Comparison of ENCODE assay signal across 9 cellular contexts in the genomic region with DNA sequence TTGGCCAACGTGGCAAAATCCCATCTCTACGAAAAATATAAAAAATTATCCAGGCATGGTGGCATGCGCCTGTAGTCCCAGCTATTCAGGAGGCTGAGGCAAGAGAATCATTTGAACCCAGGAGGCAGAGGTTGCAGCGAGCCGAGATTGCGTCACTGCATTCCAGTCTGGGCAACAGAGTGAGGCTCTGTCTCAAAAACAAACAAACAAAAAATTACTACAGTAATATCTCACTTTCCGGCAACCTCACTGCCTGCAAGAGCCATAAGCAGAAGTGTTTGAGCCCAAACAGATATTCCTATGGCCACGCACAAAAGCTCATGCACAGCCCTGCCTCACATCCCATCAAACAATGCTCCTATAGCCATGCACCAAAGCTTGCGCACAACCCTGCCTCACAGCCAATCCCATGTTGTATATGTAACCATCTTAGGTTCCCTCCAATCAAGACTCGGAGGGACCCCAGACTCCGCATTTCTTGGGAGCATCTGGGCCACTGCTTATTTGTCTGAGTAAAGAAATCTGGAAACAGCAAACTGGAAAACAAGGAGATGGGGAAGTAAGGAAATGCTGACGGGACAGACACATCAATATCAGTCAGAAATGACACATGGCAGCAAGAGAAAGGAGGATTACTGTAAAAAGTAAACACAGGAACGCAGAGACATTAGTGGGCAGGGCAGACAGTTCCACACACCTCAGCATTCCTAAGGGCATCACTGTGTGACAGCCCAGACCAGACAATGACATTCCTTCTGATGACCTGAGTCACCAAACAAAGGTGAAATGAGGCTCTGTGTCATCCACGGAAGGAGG. TPM values are rescaled to one million over a fixed set of nuclear protein-coding genes. Genes with fewer than 3 reads are reported as not detected.
DNase-seq lines count a peak whose midpoint lies in the region; ATAC-seq and TF ChIP-seq lines count a peak whose summit lies in the region.
"Had no signal": no experiment of that assay in that cellular context is flagged by ENCODE, and none has a peak within 500 bp of the region (broad histone marks: within the 10 kb centered on the region; RNA-seq: fewer than 3 reads in every experiment).

No MANE protein-coding gene starts in this region.

- peaks cover 72 to 95% of the 10 kb centered on the region in 2 donors for H3K4me1 ChIP-seq in thoracic aorta (ENCODE audit: control insufficient read depth in 1 of 2, low read depth in 2 of 2)

- H3K27ac ChIP-seq in thoracic aorta: peak overlapping the region; percentile 83 to 94

- H3K36me3 ChIP-seq in thoracic aorta: no peaks in the 10 kb centered on the region

- peak; percentile 45 for DNase-seq in HT-29 (ENCODE audit: low spot score)
- DNase-seq in astrocyte of the spinal cord (ENCODE audit: low read depth, low spot score): peak; percentile 28
- peak; percentile 82 for DNase-seq in islet precursor cell
- DNase-seq in thoracic aorta (ENCODE audit: low spot score): no peak
- no peak for DNase-seq in AG20443 (ENCODE audit: low spot score)
- no peak for DNase-seq in effector CD4-positive, alpha-beta T cell

- TF ChIP-seq CTCF in astrocyte of the spinal cord (IDR thresholded peaks at IDR 0.05; ENCODE audit: low read depth, low read length) (no peak), thoracic aorta (IDR thresholded peaks at IDR 0.05) (no peak)

- H3K4me3 ChIP-seq in astrocyte of the spinal cord (ENCODE audit: low read depth, low read length): no peak overlapping the region
- H3K4me3 ChIP-seq in thoracic aorta: no peak overlapping the region
- H3K4me3 ChIP-seq: GM12878 had no signal

- in situ Hi-C loops in astrocyte of the spinal cord (cut with HindIII; ENCODE audit: low sequenced_read_pairs): no loop called here

- ATAC-seq in thoracic aorta (ENCODE audit: insufficient number of reproducible peaks, low FRiP score, low read depth) (no peak), HG03196 (IDR thresholded peaks at IDR 0.05; ENCODE audit: unreplicated experiment) (no peak)
- ATAC-seq: GM12878, T-cell had no signal

- H3K27me3 ChIP-seq in thoracic aorta (replicated peaks; ENCODE audit: insufficient read depth): no peaks in the 10 kb centered on the region

- no peaks in the 10 kb centered on the region for H3K9me3 ChIP-seq in thoracic aorta

RNA-seq across cellular contexts. Expression of gene TK2, which starts 37.1 kb away (rescaled TPM):
- total RNA-seq in HT-29 (2014; rRNA removed; shearing (Covaris generic)): 7.7 and 8.9 TPM in 2 replicates
- 10 to 100 TPM; 41.7 to 55.5 TPM for total RNA-seq in thoracic aorta

RNA-seq across cellular contexts. Expression of gene CKLF, which starts 39.6 kb away (rescaled TPM):
- 97.0 and 120 TPM in 2 replicates for total RNA-seq in HT-29 (2014; rRNA removed; shearing (Covaris generic))
- total RNA-seq in thoracic aorta: 10 to 100 TPM; 23.4 to 39.8 TPM

RNA-seq across cellular contexts. Expression of gene CMTM1, which starts 53.4 kb away (rescaled TPM):
- 5.8 and 13.9 TPM in 2 replicates for total RNA-seq in HT-29 (2014; rRNA removed; shearing (Covaris generic))
- total RNA-seq in thoracic aorta: 1 to 10 TPM in 1 of 2 donors, under 1 TPM in 1; 0.81 to 7.5 TPM

Comparison
In these comparisons a context has a peak if more than half of its experiments do, and no peak if none do; other contexts are left out.
1. DNase-seq: peak in HT-29 (single experiment), astrocyte of the spinal cord (single experiment) and islet precursor cell (single experiment); none in thoracic aorta (single experiment), AG20443 (single experiment) and effector CD4-positive, alpha-beta T cell (single experiment).